Comparison of ENCODE assay signal across 8 cellular contexts in the genomic region with DNA sequence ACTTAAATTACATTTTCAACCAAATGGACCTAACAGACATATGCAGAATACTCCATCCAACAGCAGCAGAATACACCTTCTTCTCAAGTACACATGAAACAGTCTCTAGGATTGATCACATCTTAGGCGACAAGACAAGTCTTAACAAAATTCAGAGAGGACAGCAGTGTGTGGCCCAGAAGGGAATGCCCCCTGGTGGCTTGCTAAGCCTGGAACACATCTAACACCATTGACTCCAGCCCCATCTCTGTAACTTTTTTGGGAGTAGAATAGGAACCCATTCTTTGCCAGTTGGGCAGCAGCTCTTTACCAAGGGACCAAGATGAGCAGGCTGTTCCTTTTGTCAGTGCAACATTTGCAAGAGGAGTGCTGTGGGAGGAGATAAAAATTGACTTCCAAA.
A peak's percentile ranks its signal among the peaks of the same experiment; 100 is the strongest.
DNase-seq lines count a peak whose midpoint lies in the region; ATAC-seq, FAIRE-seq and TF ChIP-seq lines count a peak whose summit lies in the region.

No MANE protein-coding gene starts in this region.

- dilution Hi-C loops in IMR-90 (cut with HindIII; ENCODE audit: low sequenced_read_pairs, unreplicated experiment) = no loop called here

- H3K18ac ChIP-seq in IMR-90 (ENCODE audit: low read depth, low read length) = no peak overlapping the region

- H4K20me1 ChIP-seq in IMR-90 (ENCODE audit: insufficient read depth, low read length) = no peaks in the 10 kb centered on the region

- no peaks in the 10 kb centered on the region for H3K36me3 Mint-ChIP-seq in CD8-positive, alpha-beta T cell

- H4K8ac ChIP-seq in IMR-90 (ENCODE audit: low read depth in 2 of 2, low read length in 2 of 2) = no peak overlapping the region

- H2AK5ac ChIP-seq in IMR-90 (ENCODE audit: low read depth, low read length) = no peak overlapping the region

- no peaks in the 10 kb centered on the region for H3K9me3 ChIP-seq in CD8-positive, alpha-beta T cell (ENCODE audit: low read length)
- H3K9me3 ChIP-seq in IMR-90 (ENCODE audit: control insufficient read depth, insufficient read depth, low read length) = no peaks in the 10 kb centered on the region

- no peak overlapping the region for H2BK15ac ChIP-seq in IMR-90 (ENCODE audit: low read depth, low read length)

- no peak overlapping the region for H3K9ac ChIP-seq in IMR-90 (ENCODE audit: low read depth, low read length)

- no peaks in the 10 kb centered on the region for H3K27me3 Mint-ChIP-seq in CD8-positive, alpha-beta T cell (ENCODE audit: low read depth)

- no peak overlapping the region for H3K56ac ChIP-seq in IMR-90 (ENCODE audit: extremely low read depth, insufficient read depth, low read length)

- no peak overlapping the region for H3K4me3 Mint-ChIP-seq in CD8-positive, alpha-beta T cell

- TF ChIP-seq POLR2A in IMR-90 (IDR thresholded peaks at IDR 0.05; ENCODE audit: low read depth, low read length) = no peak

- H3K36me3 ChIP-seq in CD8-positive, alpha-beta T cell (ENCODE audit: insufficient read depth, low read length) = no peaks in the 10 kb centered on the region
- H3K36me3 ChIP-seq in IMR-90 (ENCODE audit: control insufficient read depth, insufficient read depth, low read length) = no peaks in the 10 kb centered on the region

- no peak overlapping the region for H2AFZ ChIP-seq in IMR-90 (replicated peaks; ENCODE audit: low read length, poor library complexity)

- peaks cover 2% of the 10 kb centered on the region for H3K4me1 Mint-ChIP-seq in CD8-positive, alpha-beta T cell (ENCODE audit: low read depth)

- H3K4me3 ChIP-seq in CD8-positive, alpha-beta T cell (ENCODE audit: low read depth, low read length) = no peak overlapping the region
- H3K4me3 ChIP-seq in IMR-90 (ENCODE audit: insufficient read depth, low read depth, low read length) = no peak overlapping the region

- no peak for FAIRE-seq in HTR-8/SVneo (lab: Jason Lieb, UNC)

- no peak overlapping the region for H3K27ac ChIP-seq in CD8-positive, alpha-beta T cell (ENCODE audit: low read depth, low read length)
- H3K27ac ChIP-seq in IMR-90 (ENCODE audit: insufficient read depth, low read length) = no peak overlapping the region

- in situ Hi-C loops in IMR-90 (cut with MboI; ENCODE audit: low sequenced_read_pairs) = loop anchor here (10.0 kb wide), 1 partner anchor 249 kb away; a partner anchor contains a TSS

- no TSS peak for BruUV-seq in IMR-90 (replicated peaks; lab: Mats Ljungman, UMichigan)

- no peaks in the 10 kb centered on the region for H3K79me1 ChIP-seq in IMR-90 (ENCODE audit: low read depth in 1 of 2, low read length in 2 of 2)

- no peak overlapping the region for H3K14ac ChIP-seq in IMR-90 (replicated peaks; ENCODE audit: low read depth, low read length)

- CTCF ChIA-PET in CD8-positive, alpha-beta T cell (lab: Charles Lee) = interaction anchor here (0.7 to 1.9 kb wide), 6 partner anchors 10 to 258 kb away, joined by 3 to 8 read pairs (median 3); no protein-coding TSS in a partner anchor
- CTCF ChIA-PET in IMR-90 (lab: Yijun Ruan, JAX) = interaction anchor here (1.2 kb wide), 1 partner anchor 9 kb away, joined by 3 read pairs; no protein-coding TSS in a partner anchor

- H2BK5ac ChIP-seq in IMR-90 (ENCODE audit: low read depth, low read length, poor library complexity, severe bottlenecking) = no peak overlapping the region

- H2BK20ac ChIP-seq in IMR-90 (ENCODE audit: low read depth, low read length) = no peak overlapping the region

- H3K9me1 ChIP-seq in IMR-90 (ENCODE audit: insufficient read depth, low read length) = no peaks in the 10 kb centered on the region

- H2AK9ac ChIP-seq in IMR-90 (replicated peaks; ENCODE audit: low read depth, low read length, poor library complexity) = no peak overlapping the region

- H4K5ac ChIP-seq in IMR-90 (ENCODE audit: low read depth, low read length) = no peak overlapping the region

- DNase-seq in CD8-positive, alpha-beta T cell = peak in 3 of 7 experiments; percentile 34 to 50 (median 36)
- DNase-seq in IMR-90 (peak; percentile 37), activated T-cell treated with anti-CD3 and anti-CD28 coated beads for 48 hours (ENCODE audit: low read depth) (peak; percentile 29), glomerular visceral epithelial cell (ENCODE audit: extremely low spot score) (peak; percentile 9), HTR-8/SVneo (ENCODE audit: insufficient read length, low spot score) (no peak), NCI-H2029 (lab: John Stamatoyannopoulos, UW) (no peak)
- peak; percentile 33 for DNase-seq in stimulated activated CD4-positive, alpha-beta T cell treated with anti-CD3 and anti-CD28 coated beads, Interleukin-12 subunit alpha, Interleukin-12 subunit beta, amount 100 ng/mL, for 4 hours

- H3K23ac ChIP-seq in IMR-90 (ENCODE audit: low read depth, low read length) = no peak overlapping the region

- H4K91ac ChIP-seq in IMR-90 (ENCODE audit: insufficient read depth, low read depth, low read length) = no peak overlapping the region

- no peaks in the 10 kb centered on the region for H3K9me3 Mint-ChIP-seq in CD8-positive, alpha-beta T cell

- POLR2A ChIA-PET in CD8-positive, alpha-beta T cell (lab: Charles Lee) = interaction anchor here (1.1 to 1.4 kb wide), 2 partner anchors 9 to 249 kb away, joined by 3 read pairs; no protein-coding TSS in a partner anchor
- POLR2A ChIA-PET in IMR-90 (lab: Charles Lee; ENCODE audit: unreplicated experiment) = no interaction called here

- intact Hi-C loops in CD8-positive, alpha-beta T cell (cut with DNase I, micrococcal nuclease) = loop anchor here (1.0 to 10.0 kb wide), 3 partner anchors 203 to 251 kb away; no protein-coding TSS in a partner anchor
- intact Hi-C loops in IMR-90 (cut with micrococcal nuclease) = loop anchor here (1.0 kb wide), 2 partner anchors 242 to 251 kb away; no protein-coding TSS in a partner anchor

- WGBS in IMR-90 (ENCODE audit: extremely low coverage in 2 of 2, insufficient read length in 1 of 2), 2 experiments = no CpG with 5 or more reads among the region's 1 CpG

- H2BK120ac ChIP-seq in IMR-90 (ENCODE audit: low read depth, low read length) = no peak overlapping the region

- no peak overlapping the region for H3K4ac ChIP-seq in IMR-90 (ENCODE audit: low read depth, low read length)

- H3K4me1 ChIP-seq in CD8-positive, alpha-beta T cell (ENCODE audit: insufficient read depth, low read length) = no peaks in the 10 kb centered on the region
- H3K4me1 ChIP-seq in IMR-90 (ENCODE audit: control insufficient read depth, insufficient read depth, low read length) = no peaks in the 10 kb centered on the region

- H3K27ac Mint-ChIP-seq in CD8-positive, alpha-beta T cell = no peak overlapping the region

- TF ChIP-seq CTCF in CD8-positive, alpha-beta T cell (IDR thresholded peaks at IDR 0.05) = peak; percentile 34
- TF ChIP-seq CTCF in IMR-90 (conservative IDR thresholded peaks at IDR 0.05; ENCODE audit: low read depth, low read length) = peak; percentile 54

- no peak overlapping the region for H3K4me2 ChIP-seq in IMR-90 (ENCODE audit: low read depth, low read length)

- H3K27me3 ChIP-seq in CD8-positive, alpha-beta T cell (ENCODE audit: insufficient read depth, low read length) = no peaks in the 10 kb centered on the region
- no peaks in the 10 kb centered on the region for H3K27me3 ChIP-seq in IMR-90 (ENCODE audit: control insufficient read depth, insufficient read depth, low read length)

- TF ChIP-seq RAD21 in IMR-90 (IDR thresholded peaks at IDR 0.05; ENCODE audit: low read length) = peak; percentile 51

- ATAC-seq in CD8-positive, alpha-beta T cell = no peak
- ATAC-seq in GM19395 (IDR thresholded peaks at IDR 0.05; ENCODE audit: unreplicated experiment) = peak; percentile 85
- ATAC-seq in IMR-90 (ENCODE audit: low read depth) = peak; percentile 68

TF ChIP-seq in IMR-90, 13 proteins besides CTCF, POLR2A, EP300 and RAD21:
- no peak for TF ChIP-seq MAFK (IDR thresholded peaks at IDR 0.05; ENCODE audit: low read depth, low read length)
- peak; percentile 65 for TF ChIP-seq SMC3 (IDR thresholded peaks at IDR 0.05; ENCODE audit: low read depth, low read length)
TF ChIP-seq in IMR-90: peak in this region for 1.

Comparison
In these comparisons a context has a peak if more than half of its experiments do, and no peak if none do; other contexts are left out.
1. DNase-seq: peak in IMR-90 (single experiment), activated T-cell treated with anti-CD3 and anti-CD28 coated beads for 48 hours (single experiment), glomerular visceral epithelial cell (single experiment) and stimulated activated CD4-positive, alpha-beta T cell treated with anti-CD3 and anti-CD28 coated beads, Interleukin-12 subunit alpha, Interleukin-12 subunit beta, amount 100 ng/mL, for 4 hours (single experiment); none in HTR-8/SVneo (single experiment) and NCI-H2029 (single experiment).